In genomic region chr2:75833386-75833785, GRCh38 we compare ENCODE assay signal across 24 cellular contexts.
DNase-seq lines count a peak whose midpoint lies in the region; ATAC-seq and TF ChIP-seq lines count a peak whose summit lies in the region.
"Had no signal": no experiment of that assay in that cellular context is flagged by ENCODE, and none has a peak within 500 bp of the region (broad histone marks: within the 10 kb centered on the region; RNA-seq: fewer than 3 reads in every experiment).

No MANE protein-coding gene starts in this region.

- no peaks in the 10 kb centered on the region for H3K27me3 ChIP-seq in neural progenitor cell
- H3K27me3 ChIP-seq: BE2C had no signal

- no peaks in the 10 kb centered on the region for H3K9me3 ChIP-seq in neural progenitor cell (ENCODE audit: low read depth)
- H3K9me3 ChIP-seq: BE2C had no signal

- H3K79me2 ChIP-seq in neural progenitor cell (ENCODE audit: low read depth) = no peaks in the 10 kb centered on the region

- no peaks in the 10 kb centered on the region for H3K36me3 ChIP-seq in neural progenitor cell
- H3K36me3 ChIP-seq: BE2C had no signal

- H3K36me3 Mint-ChIP-seq in neural progenitor cell = no peaks in the 10 kb centered on the region
- H3K36me3 Mint-ChIP-seq: CD14-positive monocyte; CD8-positive, alpha-beta memory T cell had no signal

- H3K4me3 ChIP-seq in astrocyte of the cerebellum (ENCODE audit: low read depth, low read length) = no peak overlapping the region
- H3K4me3 ChIP-seq in epithelial cell of proximal tubule (ENCODE audit: low read depth, low read length) = no peak overlapping the region
- H3K4me3 ChIP-seq in neural progenitor cell = no peak overlapping the region

- no peak overlapping the region for H3K4me2 ChIP-seq in neural progenitor cell

- TF ChIP-seq CTCF in astrocyte of the cerebellum (IDR thresholded peaks at IDR 0.05; ENCODE audit: low read depth, low read length, missing control alignments) (no peak), epithelial cell of proximal tubule (conservative IDR thresholded peaks at IDR 0.05; ENCODE audit: low read depth, low read length) (no peak), neural progenitor cell (IDR thresholded peaks at IDR 0.05) (no peak)

- no peaks in the 10 kb centered on the region for H3K4me1 Mint-ChIP-seq in neural progenitor cell
- H3K4me1 Mint-ChIP-seq: CD14-positive monocyte; CD8-positive, alpha-beta memory T cell had no signal

- H3K27ac ChIP-seq in neural progenitor cell = no peak overlapping the region

- no peak overlapping the region for H3K27ac Mint-ChIP-seq in neural progenitor cell
- H3K27ac Mint-ChIP-seq: CD14-positive monocyte; CD8-positive, alpha-beta memory T cell had no signal

- no peaks in the 10 kb centered on the region for H4K20me1 ChIP-seq in neural progenitor cell (ENCODE audit: low read depth)

- H3K4me3 Mint-ChIP-seq in neural progenitor cell = no peak overlapping the region
- H3K4me3 Mint-ChIP-seq: CD14-positive monocyte; CD8-positive, alpha-beta memory T cell had no signal

- H3K27me3 Mint-ChIP-seq in neural progenitor cell (ENCODE audit: insufficient read depth, low read depth) = no peaks in the 10 kb centered on the region
- H3K27me3 Mint-ChIP-seq: CD8-positive, alpha-beta memory T cell had no signal

- H3K9ac ChIP-seq in neural progenitor cell = no peak overlapping the region

- H3K4me1 ChIP-seq in neural progenitor cell = no peaks in the 10 kb centered on the region
- H3K4me1 ChIP-seq: BE2C had no signal

- in situ Hi-C loops in astrocyte of the cerebellum (cut with HindIII; ENCODE audit: low sequenced_read_pairs) = no loop called here

- ATAC-seq in HG02759 (IDR thresholded peaks at IDR 0.05; ENCODE audit: unreplicated experiment) = no peak
- ATAC-seq: SK-N-SH treated with all-trans-retinoic acid at 6 μM for 48 hours had no signal

- DNase-seq in M059J (ENCODE audit: low read depth) = peak; percentile 17
- DNase-seq in astrocyte of the cerebellum (ENCODE audit: low read depth) = peak; percentile 24
- peak; percentile 23 for DNase-seq in epithelial cell of proximal tubule (ENCODE audit: low read depth)
- no peak for DNase-seq in neural progenitor cell (ENCODE audit: low spot score)
- DNase-seq in AG08395 (ENCODE audit: low spot score) = no peak
- no peak for DNase-seq in H4 (ENCODE audit: low spot score)
- DNase-seq in NCI-H1436 (lab: John Stamatoyannopoulos, UW) = no peak
- DNase-seq: BE2C; Calu3; CD8-positive, alpha-beta memory T cell; DMS153; DND-41; H7; IMR-90; KG1; NCI-H1092; NCI-H1417 treated with DMSO at 0.1 percent for 48 hours; NCI-H1930; NCI-H2107; NCI-H524 treated with DMSO at 0.1 percent for 48 hours; NCI-H774 had no signal

- H3F3A ChIP-seq in neural progenitor cell (ENCODE audit: low read depth) = no peaks in the 10 kb centered on the region

- peaks cover 5% of the 10 kb centered on the region for H3K9me3 Mint-ChIP-seq in neural progenitor cell

- H2AFZ ChIP-seq in neural progenitor cell (replicated peaks) = peak overlapping the region; percentile 53

Comparison
In these comparisons a context has a peak if more than half of its experiments do, and no peak if none do; other contexts are left out.
1. DNase-seq: peak in M059J (single experiment), astrocyte of the cerebellum (single experiment) and epithelial cell of proximal tubule (single experiment); none in neural progenitor cell (single experiment), AG08395 (single experiment), H4 (single experiment) and NCI-H1436 (single experiment).